Comparison of ENCODE assay signal across 1 cellular context in the genomic region with DNA sequence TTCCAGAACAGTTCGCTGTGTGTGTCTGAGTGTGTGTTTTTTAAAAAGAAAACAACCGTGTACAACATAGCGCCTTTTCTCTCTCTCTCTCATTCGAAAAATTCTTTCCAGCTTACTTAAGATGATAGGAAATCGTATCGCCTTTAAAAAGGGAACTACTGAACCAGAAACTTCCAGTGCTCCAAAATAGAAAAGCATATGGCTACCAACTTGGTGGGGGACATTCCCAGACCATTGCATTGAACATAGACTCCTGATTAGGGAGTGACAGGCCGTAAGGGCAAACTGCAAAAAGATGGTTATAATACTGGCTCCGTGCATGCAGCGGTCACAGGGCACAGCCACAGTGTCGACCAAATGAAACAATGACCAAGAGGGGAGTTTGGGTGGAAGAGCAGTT.
TF ChIP-seq lines count a peak whose summit lies in the region.

No MANE protein-coding gene starts in this region.

TF ChIP-seq in H1, 55 proteins besides CTCF, POLR2A, EP300 and RAD21 (continued from another document):
- TF ChIP-seq SP4 (IDR thresholded peaks at IDR 0.05; ENCODE audit: low read length), result no peak
- no peak for TF ChIP-seq HDAC6 (IDR thresholded peaks at IDR 0.05; ENCODE audit: low read depth, low read length)
TF ChIP-seq in H1: peak in this region for 0.
